ENCODE assay signal across 1 cellular context in genomic region chr11:86735462-86736302, GRCh38.
TF ChIP-seq lines count a peak whose summit lies in the region.

No MANE protein-coding gene starts in this region.

TF ChIP-seq in GM23338, 12 proteins besides CTCF, POLR2A, EP300 and RAD21 (continued from another document):
- TF ChIP-seq ZNF462 (CRISPR knock-in tag; IDR thresholded peaks at IDR 0.05) (no peak), STAT1 (IDR thresholded peaks at IDR 0.05; ENCODE audit: unreplicated experiment) (no peak), POLR2AphosphoS5 (IDR thresholded peaks at IDR 0.05; ENCODE audit: low read depth) (no peak), EZH2 (IDR thresholded peaks at IDR 0.05; ENCODE audit: low read depth, unreplicated experiment) (no peak), ETS1 (IDR thresholded peaks at IDR 0.05) (no peak), NANOG (IDR thresholded peaks at IDR 0.05; ENCODE audit: borderline replicate concordance) (no peak), ZNF331 (CRISPR knock-in tag; IDR thresholded peaks at IDR 0.05; ENCODE audit: low read depth) (no peak)
TF ChIP-seq in GM23338: peak in this region for 0.
